Comparison of ENCODE assay signal across 30 cellular contexts in the genomic region with DNA sequence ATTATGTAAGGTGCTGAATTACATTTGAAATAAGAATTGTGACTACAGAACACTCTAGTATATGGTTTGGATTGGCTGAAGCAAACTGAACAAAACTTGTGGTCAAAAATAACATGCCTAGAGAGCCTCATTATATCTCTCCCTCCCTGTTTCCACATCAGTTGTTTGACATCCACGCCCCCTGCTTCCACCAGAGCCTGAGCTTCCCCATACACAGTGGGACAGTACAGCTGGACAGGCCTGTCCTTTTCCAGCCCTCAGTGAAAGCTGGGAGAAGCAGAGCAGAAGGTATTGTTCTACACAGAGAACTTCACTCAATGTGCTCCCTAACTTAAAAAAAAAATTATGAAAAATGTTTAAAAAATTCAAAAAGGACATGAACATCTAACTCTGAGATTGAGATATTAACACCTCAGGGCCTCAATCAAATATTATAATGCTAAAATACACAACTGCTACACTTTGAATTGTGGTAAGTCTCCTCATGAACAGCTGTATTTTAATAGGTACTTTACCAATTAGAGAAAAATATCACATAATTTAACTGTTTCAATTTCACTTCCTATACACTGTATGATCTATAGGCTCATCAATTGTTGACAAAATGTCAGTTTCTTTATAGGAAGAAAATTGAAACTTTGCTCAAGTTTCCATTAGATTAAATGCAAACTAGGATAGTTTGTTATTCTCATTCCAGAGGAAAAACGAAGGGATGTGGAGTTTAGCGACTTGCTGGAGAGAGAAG. TPM values are rescaled to one million over a fixed set of nuclear protein-coding genes. Genes with fewer than 3 reads are reported as not detected.
DNase-seq lines count a peak whose midpoint lies in the region; ATAC-seq lines count a peak whose summit lies in the region.
"Had no signal": no experiment of that assay in that cellular context is flagged by ENCODE, and none has a peak within 500 bp of the region (broad histone marks: within the 10 kb centered on the region; RNA-seq: fewer than 3 reads in every experiment).

No MANE protein-coding gene starts in this region.

- H3K27me3 Mint-ChIP-seq in activated CD4-positive, alpha-beta T cell treated with anti-CD3 and anti-CD28 coated beads for 36 hours, result no peaks in the 10 kb centered on the region
- no peaks in the 10 kb centered on the region for H3K27me3 Mint-ChIP-seq in central memory CD8-positive, alpha-beta T cell

- H3K9me3 Mint-ChIP-seq in activated CD4-positive, alpha-beta T cell treated with anti-CD3 and anti-CD28 coated beads for 36 hours (ENCODE audit: low read depth), result no peaks in the 10 kb centered on the region
- no peaks in the 10 kb centered on the region for H3K9me3 Mint-ChIP-seq in central memory CD8-positive, alpha-beta T cell
- H3K9me3 Mint-ChIP-seq in stimulated activated effector memory CD8-positive, alpha-beta T cell treated with anti-CD3 and anti-CD28 coated beads, Interleukin-12 subunit alpha, Interleukin-12 subunit beta, amount 100 ng/mL, for 72 hours, result no peaks in the 10 kb centered on the region
- H3K9me3 Mint-ChIP-seq: activated T-cell treated with anti-CD3 and anti-CD28 coated beads, Interleukin-2, amount 50 U/mL, for 4 hours; CD8-positive, alpha-beta memory T cell; neural crest cell; T-helper 1 cell treated with Interleukin-12 subunit alpha and Interleukin-12 subunit beta and Interleukin-4 antibody, amounts not matched to agents 30 μg/mL and 1 μg/mL, for 36 hours had no signal

- H3K4me3 ChIP-seq in HUES64 (ENCODE audit: low read length), result no peak overlapping the region
- H3K4me3 ChIP-seq: lower lobe of right lung, SK-N-MC, testis, vagina had no signal

- no peak for DNase-seq in activated CD4-positive, alpha-beta T cell treated with anti-CD3 and anti-CD28 coated beads for 36 hours
- no peak for DNase-seq in activated CD4-positive, alpha-beta T cell treated with anti-CD3 and anti-CD28 coated beads, Interleukin-2, amount 50 U/mL, for 4 hours
- DNase-seq in central memory CD8-positive, alpha-beta T cell (ENCODE audit: low spot score in 2 of 2), result no peak
- DNase-seq in stimulated activated effector memory CD8-positive, alpha-beta T cell treated with anti-CD3 and anti-CD28 coated beads, Interleukin-12 subunit alpha, Interleukin-12 subunit beta, amount 100 ng/mL, for 72 hours (ENCODE audit: low spot score in 2 of 2), result no peak
- no peak for DNase-seq in SKM-1 treated with dmso at 0.1 percent for 144 hours (lab: John Stamatoyannopoulos, UW; ENCODE audit: unreplicated experiment)
- DNase-seq: activated CD4-positive, alpha-beta T cell treated with anti-CD3 and anti-CD28 coated beads for 48 hours; activated gamma-delta T cell treated with Interleukin-2 at 50 U/mL for 16 hours; activated T-cell treated with anti-CD3 and anti-CD28 coated beads, Interleukin-2, amount 50 U/mL, for 4 hours; aorta; CD8-positive, alpha-beta memory T cell; cortex of kidney; DMS153; HCEC 1CT; lower lobe of right lung; NCI-H1436; NCI-H446; right cardiac atrium; stimulated activated CD4-positive, alpha-beta T cell treated with anti-CD3 and anti-CD28 coated beads, Interleukin-12 subunit alpha, Interleukin-12 subunit beta, amount 100 ng/mL, for 4 hours; stimulated activated CD4-positive, alpha-beta T cell treated with anti-CD3 and anti-CD28 coated beads, Interleukin-4, amount 100 ng/mL, for 1 hour; testis had no signal

- peaks cover 30% of the 10 kb centered on the region for H3K4me1 Mint-ChIP-seq in activated CD4-positive, alpha-beta T cell treated with anti-CD3 and anti-CD28 coated beads for 36 hours
- no peaks in the 10 kb centered on the region for H3K4me1 Mint-ChIP-seq in central memory CD8-positive, alpha-beta T cell
- H3K4me1 Mint-ChIP-seq in stimulated activated effector memory CD8-positive, alpha-beta T cell treated with anti-CD3 and anti-CD28 coated beads, Interleukin-12 subunit alpha, Interleukin-12 subunit beta, amount 100 ng/mL, for 72 hours, result peaks cover 19% of the 10 kb centered on the region

- peaks cover 35% of the 10 kb centered on the region for H3K36me3 ChIP-seq in HUES64 (ENCODE audit: insufficient read depth, low read length)

- POLR2A ChIA-PET in activated CD4-positive, alpha-beta T cell treated with anti-CD3 and anti-CD28 coated beads for 36 hours (lab: Charles Lee), result no interaction called here

- intact Hi-C loops in activated CD4-positive, alpha-beta T cell treated with anti-CD3 and anti-CD28 coated beads for 36 hours (cut with DNase I, micrococcal nuclease), result loop anchor here in 1 of 2 experiments (5.0 kb wide), 2 partner anchors 72 to 137 kb away; no protein-coding TSS in a partner anchor

- peak overlapping the region; percentile 57; the same call in 1 of the 2 replicates for H3K27ac ChIP-seq in HUES64 (ENCODE audit: low read depth, low read length)
- H3K27ac ChIP-seq: KMS-11, lower lobe of right lung, RWPE1, SK-N-MC, testis, vagina had no signal

- H3K27ac Mint-ChIP-seq in activated CD4-positive, alpha-beta T cell treated with anti-CD3 and anti-CD28 coated beads for 36 hours, result peak overlapping the region; percentile 70
- H3K27ac Mint-ChIP-seq in central memory CD8-positive, alpha-beta T cell (ENCODE audit: low read depth), result peak overlapping the region; percentile 13
- peak overlapping the region; percentile 88 for H3K27ac Mint-ChIP-seq in stimulated activated effector memory CD8-positive, alpha-beta T cell treated with anti-CD3 and anti-CD28 coated beads, Interleukin-12 subunit alpha, Interleukin-12 subunit beta, amount 100 ng/mL, for 72 hours
- H3K27ac Mint-ChIP-seq: T-helper 1 cell treated with Interleukin-12 subunit alpha and Interleukin-12 subunit beta and Interleukin-4 antibody, amounts not matched to agents 30 μg/mL and 1 μg/mL, for 36 hours had no signal

- CTCF ChIA-PET in activated CD4-positive, alpha-beta T cell treated with anti-CD3 and anti-CD28 coated beads for 36 hours (lab: Charles Lee), result interaction anchor here (0.6 to 7.7 kb wide), 11 partner anchors 8 to 601 kb away, joined by 3 to 56 read pairs (median 4); no protein-coding TSS in a partner anchor

- H3K27me3 ChIP-seq in HUES64 (ENCODE audit: insufficient read depth, low read length), result no peaks in the 10 kb centered on the region
- H3K27me3 ChIP-seq: testis, vagina had no signal

- 59% methylated on average over 3 of the region's 3 CpGs for WGBS in HUES64

- no peak overlapping the region for H3K9ac ChIP-seq in HUES64 (ENCODE audit: low read depth, low read length)
- H3K9ac ChIP-seq: KMS-11 had no signal

- peaks cover 23% of the 10 kb centered on the region for H3K4me1 ChIP-seq in HUES64 (ENCODE audit: insufficient read depth, low read length)
- H3K4me1 ChIP-seq: lower lobe of right lung, testis, vagina had no signal

- H3K9me3 ChIP-seq in HUES64 (ENCODE audit: insufficient read depth, low read depth, low read length), result no peaks in the 10 kb centered on the region
- H3K9me3 ChIP-seq: lower lobe of right lung, testis, vagina had no signal

- no peak for ATAC-seq in activated CD4-positive, alpha-beta T cell treated with anti-CD3 and anti-CD28 coated beads for 36 hours
- ATAC-seq in central memory CD8-positive, alpha-beta T cell (replicated peaks; ENCODE audit: extremely low read depth, poor library complexity, severe bottlenecking), result no peak
- no peak for ATAC-seq in stimulated activated effector memory CD8-positive, alpha-beta T cell treated with anti-CD3 and anti-CD28 coated beads, Interleukin-12 subunit alpha, Interleukin-12 subunit beta, amount 100 ng/mL, for 72 hours
- ATAC-seq in HG02763 (IDR thresholded peaks at IDR 0.05; ENCODE audit: unreplicated experiment), result no peak
- no peak for ATAC-seq in GM19463 (IDR thresholded peaks at IDR 0.05; ENCODE audit: unreplicated experiment)
- ATAC-seq: lower lobe of right lung, right cardiac atrium had no signal

- no peak overlapping the region for H3K4me3 Mint-ChIP-seq in activated CD4-positive, alpha-beta T cell treated with anti-CD3 and anti-CD28 coated beads for 36 hours
- H3K4me3 Mint-ChIP-seq in central memory CD8-positive, alpha-beta T cell, result no peak overlapping the region
- H3K4me3 Mint-ChIP-seq in stimulated activated effector memory CD8-positive, alpha-beta T cell treated with anti-CD3 and anti-CD28 coated beads, Interleukin-12 subunit alpha, Interleukin-12 subunit beta, amount 100 ng/mL, for 72 hours, result no peak overlapping the region
- H3K4me3 Mint-ChIP-seq: activated T-cell treated with anti-CD3 and anti-CD28 coated beads, Interleukin-2, amount 50 U/mL, for 4 hours; neural crest cell; T-helper 1 cell treated with Interleukin-12 subunit alpha and Interleukin-12 subunit beta and Interleukin-4 antibody, amounts not matched to agents 30 μg/mL and 1 μg/mL, for 36 hours had no signal

- peaks cover 18% of the 10 kb centered on the region for H3K36me3 Mint-ChIP-seq in activated CD4-positive, alpha-beta T cell treated with anti-CD3 and anti-CD28 coated beads for 36 hours (ENCODE audit: low read depth)
- H3K36me3 Mint-ChIP-seq in central memory CD8-positive, alpha-beta T cell (ENCODE audit: insufficient read depth), result peaks cover 20% of the 10 kb centered on the region
- H3K36me3 Mint-ChIP-seq in stimulated activated effector memory CD8-positive, alpha-beta T cell treated with anti-CD3 and anti-CD28 coated beads, Interleukin-12 subunit alpha, Interleukin-12 subunit beta, amount 100 ng/mL, for 72 hours, result peaks cover 54% of the 10 kb centered on the region

RNA-seq across cellular contexts. Expression of a gene that starts 44.9 kb away (rescaled TPM):
- 10 to 100 TPM in 1 of 2 experiments, 1 to 10 TPM in 1; 9.0 to 11.0 TPM for total RNA-seq in activated CD4-positive, alpha-beta T cell treated with anti-CD3 and anti-CD28 coated beads for 36 hours
- polyA plus RNA-seq in HUES64 (2013, experiment 1 of 2), result not detected
- polyA plus RNA-seq in HUES64 (2013, experiment 2 of 2), result not detected
- total RNA-seq: A172 had no signal

Comparison
In these comparisons a context has a peak if more than half of its experiments do, and no peak if none do; other contexts are left out.
1. H3K27ac Mint-ChIP-seq: peak in every context shown above with its lines; median percentile 88 in stimulated activated effector memory CD8-positive, alpha-beta T cell treated with anti-CD3 and anti-CD28 coated beads, Interleukin-12 subunit alpha, Interleukin-12 subunit beta, amount 100 ng/mL, for 72 hours; 70 in activated CD4-positive, alpha-beta T cell treated with anti-CD3 and anti-CD28 coated beads for 36 hours; 13 in central memory CD8-positive, alpha-beta T cell.